Comparison of ENCODE assay signal across 8 cellular contexts in the genomic region with DNA sequence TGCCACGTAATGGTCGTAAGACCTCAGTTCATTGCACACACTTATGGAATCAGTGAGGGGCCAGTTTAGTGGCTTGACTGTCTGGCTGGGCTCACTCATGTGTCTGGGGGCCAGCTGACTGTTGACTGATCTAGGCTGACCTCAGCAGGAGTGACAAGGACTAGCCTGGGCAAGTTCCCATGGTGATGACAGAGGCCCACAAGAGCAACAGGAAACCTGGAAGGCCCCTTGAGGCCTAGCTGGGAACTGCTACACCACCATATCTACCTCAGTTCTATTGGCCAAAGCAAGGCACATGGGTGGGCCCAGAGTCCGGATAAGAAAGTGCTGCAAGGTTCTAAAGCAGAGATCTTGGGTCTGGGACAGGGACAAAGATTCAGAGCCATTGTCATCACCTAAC. TPM values are rescaled to one million over a fixed set of nuclear protein-coding genes. Genes with fewer than 3 reads are reported as not detected.
DNase-seq lines count a peak whose midpoint lies in the region; ATAC-seq, FAIRE-seq and TF ChIP-seq lines count a peak whose summit lies in the region.

No MANE protein-coding gene starts in this region.

- H3K9me3 Mint-ChIP-seq in osteocyte (ENCODE audit: unreplicated experiment), result peaks cover 9% of the 10 kb centered on the region

- no peaks in the 10 kb centered on the region for H3K27me3 ChIP-seq in small intestine (ENCODE audit: control insufficient read depth in 2 of 2, insufficient read depth in 2 of 2, low read length in 2 of 2)

- peak; percentile 6 to 32 for DNase-seq in activated CD4-positive, alpha-beta T cell treated with anti-CD3 and anti-CD28 coated beads, Interleukin-2, amount 50 U/mL, for 48 hours
- DNase-seq in activated CD4-positive, alpha-beta T cell treated with anti-CD3 and anti-CD28 coated beads for 1 hour, result no peak
- DNase-seq in HFF-Myc (ENCODE audit: extremely low read depth, low read depth), result peak; percentile 75
- peak; percentile 4 for DNase-seq in NCI-H82 treated with DMSO at 0.1 percent for 48 hours (lab: John Stamatoyannopoulos, UW; ENCODE audit: unreplicated experiment)
- peak; percentile 58 for DNase-seq in dermis blood vessel endothelial cell
- DNase-seq in small intestine, result peak; percentile 19
- DNase-seq in osteocyte (ENCODE audit: extremely low spot score, unreplicated experiment), result no peak

- 87 to 92% (median 91%) methylated on average over 3 of the region's 3 CpGs for WGBS in small intestine, 3 donors

- FAIRE-seq in small intestine (lab: Jason Lieb, UNC), result no peak

- H3K36me3 Mint-ChIP-seq in osteocyte (ENCODE audit: unreplicated experiment), result no peaks in the 10 kb centered on the region

- peaks cover 17% of the 10 kb centered on the region for H3K27me3 Mint-ChIP-seq in osteocyte (ENCODE audit: unreplicated experiment)

- H3K4me3 Mint-ChIP-seq in osteocyte (ENCODE audit: unreplicated experiment), result no peak overlapping the region

- H3K4me1 Mint-ChIP-seq in osteocyte (ENCODE audit: unreplicated experiment), result peaks cover 9% of the 10 kb centered on the region

- H3K27ac ChIP-seq in small intestine (ENCODE audit: low read depth in 1 of 2, low read length in 1 of 2), result no peak overlapping the region

- no peak overlapping the region for H3K27ac Mint-ChIP-seq in osteocyte (ENCODE audit: unreplicated experiment)

- peak; percentile 43 for TF ChIP-seq CTCF in HFF-Myc (IDR thresholded peaks at IDR 0.05; ENCODE audit: low read depth, low read length, missing control alignments)
- TF ChIP-seq CTCF in osteocyte (IDR thresholded peaks at IDR 0.05), result no peak

- peaks cover 0 to 3% of the 10 kb centered on the region in 2 donors for H3K4me1 ChIP-seq in small intestine (ENCODE audit: control insufficient read depth in 2 of 2, insufficient read depth in 1 of 2, low read depth in 1 of 2, low read length in 1 of 2)

- H3K9me3 ChIP-seq in small intestine (ENCODE audit: control insufficient read depth, low read depth), result no peaks in the 10 kb centered on the region

- no peaks in the 10 kb centered on the region for H3K36me3 ChIP-seq in small intestine (ENCODE audit: control insufficient read depth in 2 of 2, insufficient read depth in 2 of 2, low read length in 2 of 2)

- no peak for ATAC-seq in GM19395 (IDR thresholded peaks at IDR 0.05; ENCODE audit: unreplicated experiment)

- H3K4me3 ChIP-seq in HFF-Myc (replicated peaks; ENCODE audit: low read depth, low read length) (no peak overlapping the region), small intestine (ENCODE audit: low read depth in 1 of 2, low read length in 2 of 2) (no peak overlapping the region)

RNA-seq across cellular contexts. Expression of a gene that starts 21.3 kb away (rescaled TPM):
- total RNA-seq in dermis blood vessel endothelial cell (under 0.01 and 0.19 TPM in 2 replicates), osteocyte (0.91 and 1.4 TPM in 2 replicates)
- polyA plus RNA-seq in small intestine, result 10 to 100 TPM; 15.9 to 36.7 (median 19.9) TPM

Comparison
In these comparisons a context has a peak if more than half of its experiments do, and no peak if none do; other contexts are left out.
1. DNase-seq: peak in activated CD4-positive, alpha-beta T cell treated with anti-CD3 and anti-CD28 coated beads, Interleukin-2, amount 50 U/mL, for 48 hours (2 of 2), HFF-Myc (single experiment), NCI-H82 treated with DMSO at 0.1 percent for 48 hours (single experiment), dermis blood vessel endothelial cell (single experiment) and small intestine (single experiment); none in activated CD4-positive, alpha-beta T cell treated with anti-CD3 and anti-CD28 coated beads for 1 hour (single experiment) and osteocyte (single experiment).